ENCODE assay signal across 34 cellular contexts in genomic region chr15:88075102-88075501, GRCh38.
"Had no signal": no experiment of that assay in that cellular context is flagged by ENCODE, and none has a peak within 500 bp of the region (broad histone marks: within the 10 kb centered on the region; RNA-seq: fewer than 3 reads in every experiment).

No MANE protein-coding gene starts in this region.

- H3K27ac Mint-ChIP-seq: activated B cell treated with CpG ODN at 0.5 μM for 24 hours; activated CD4-positive, alpha-beta memory T cell treated with anti-CD3 and anti-CD28 coated beads, Interleukin-2, amount 10 ng/mL, durations not matched to agents 7 days and 5 days; activated CD4-positive, alpha-beta T cell treated with anti-CD3 and anti-CD28 coated beads, Interleukin-2, amount 10 ng/mL, durations not matched to agents 7 days and 5 days; activated CD8-positive, alpha-beta memory T cell treated with anti-CD3 and anti-CD28 coated beads, Interleukin-2, amount 10 ng/mL, durations not matched to agents 7 days and 5 days; activated CD8-positive, alpha-beta T cell treated with anti-CD3 and anti-CD28 coated beads, Interleukin-2, amount 10 ng/mL, durations not matched to agents 7 days and 5 days; activated naive CD4-positive, alpha-beta T cell treated with anti-CD3 and anti-CD28 coated beads for 36 hours; activated naive CD4-positive, alpha-beta T cell treated with anti-CD3 and anti-CD28 coated beads, Interleukin-2, amount 50 U/mL, for 72 hours; activated naive CD8-positive, alpha-beta T cell treated with anti-CD3 and anti-CD28 coated beads for 36 hours; activated T-cell treated with anti-CD3 and anti-CD28 coated beads, Interleukin-2, amount 50 U/mL, for 24 hours; activated T-helper 2 cell treated with anti-CD3 and anti-CD28 coated beads, Interferon-gamma antibody, Interleukin-2, Interleukin-4, amounts not matched to agents 10 μg/mL and 5 μg/mL and 100 μg/mL, durations not matched to agents 14 hours and 24 hours and 36 hours; T-helper 1 cell treated with Interleukin-12 subunit alpha and Interleukin-12 subunit beta and Interleukin-4 antibody, amounts not matched to agents 30 μg/mL and 1 μg/mL, for 36 hours; T-helper 2 cell treated with Interferon-gamma antibody and Interleukin-4, amounts not matched to agents 5 μg/mL and 100 μg/mL, for 36 hours had no signal

- H3K4me3 ChIP-seq: adrenal gland, body of pancreas, breast epithelium had no signal

- H3K27me3 ChIP-seq: adrenal gland, body of pancreas, brain microvascular endothelial cell, breast epithelium had no signal

- H3K9me3 ChIP-seq: adrenal gland, body of pancreas, breast epithelium had no signal

- FAIRE-seq: astrocyte, TTC549 had no signal

- ATAC-seq: activated CD8-positive, alpha-beta memory T cell treated with anti-CD3 and anti-CD28 coated beads, Interleukin-2, amount 10 ng/mL, durations not matched to agents 7 days and 5 days; activated CD8-positive, alpha-beta T cell treated with anti-CD3 and anti-CD28 coated beads, Interleukin-2, amount 10 ng/mL, durations not matched to agents 7 days and 5 days; activated naive CD4-positive, alpha-beta T cell treated with anti-CD3 and anti-CD28 coated beads, Interleukin-2, amount 50 U/mL, for 72 hours; body of pancreas had no signal

- DNase-seq: activated B cell treated with CpG ODN at 0.5 μM for 24 hours; activated CD4-positive, alpha-beta memory T cell treated with anti-CD3 and anti-CD28 coated beads, Interleukin-2, amount 10 ng/mL, durations not matched to agents 7 days and 5 days; activated CD4-positive, alpha-beta T cell treated with anti-CD3 and anti-CD28 coated beads for 48 hours; activated CD4-positive, alpha-beta T cell treated with anti-CD3 and anti-CD28 coated beads, Interleukin-2, amount 10 ng/mL, durations not matched to agents 7 days and 5 days; activated CD4-positive, alpha-beta T cell treated with anti-CD3 and anti-CD28 coated beads, Interleukin-2, amount 50 U/mL, for 48 hours; activated CD4-positive, CD25-positive, alpha-beta regulatory T cell treated with anti-CD3 and anti-CD28 coated beads, Interleukin-2, amount 50 U/mL, for 72 hours; activated CD8-positive, alpha-beta memory T cell treated with anti-CD3 and anti-CD28 coated beads for 24 hours; activated CD8-positive, alpha-beta memory T cell treated with anti-CD3 and anti-CD28 coated beads, Interleukin-2, amount 10 ng/mL, durations not matched to agents 7 days and 5 days; activated CD8-positive, alpha-beta memory T cell treated with anti-CD3 and anti-CD28 coated beads, Interleukin-2, amount 50 U/mL, for 48 hours; activated CD8-positive, alpha-beta T cell treated with anti-CD3 and anti-CD28 coated beads, Interleukin-2, amount 10 ng/mL, durations not matched to agents 7 days and 5 days; activated effector memory CD4-positive, alpha-beta T cell treated with Interleukin-2 at 50 U/mL for 16 hours; activated gamma-delta T cell; activated naive CD4-positive, alpha-beta T cell treated with anti-CD3 and anti-CD28 coated beads for 36 hours; activated naive CD4-positive, alpha-beta T cell treated with anti-CD3 and anti-CD28 coated beads, Interleukin-2, amount 50 U/mL, for 16 hours; activated naive CD8-positive, alpha-beta T cell treated with anti-CD3 and anti-CD28 coated beads for 36 hours; activated T-cell treated with anti-CD3 and anti-CD28 coated beads, Interleukin-2, amount 50 U/mL, for 24 hours; activated T-cell treated with anti-CD3 and anti-CD28 coated beads, Interleukin-2, amount 50 U/mL, for 48 hours; adrenal gland; amniotic stem cell; aorta; body of pancreas; brain microvascular endothelial cell; central memory CD4-positive, alpha-beta T cell; T-helper 1 cell; T-helper 2 cell; T-helper 9 cell had no signal

- H3K4me1 ChIP-seq: adrenal gland, body of pancreas, breast epithelium had no signal

- H3K9me3 Mint-ChIP-seq: activated B cell treated with CpG ODN at 0.5 μM for 24 hours; activated CD4-positive, alpha-beta memory T cell treated with anti-CD3 and anti-CD28 coated beads, Interleukin-2, amount 10 ng/mL, durations not matched to agents 7 days and 5 days; activated CD4-positive, alpha-beta T cell treated with anti-CD3 and anti-CD28 coated beads, Interleukin-2, amount 10 ng/mL, durations not matched to agents 7 days and 5 days; activated naive CD4-positive, alpha-beta T cell treated with anti-CD3 and anti-CD28 coated beads for 36 hours; activated naive CD4-positive, alpha-beta T cell treated with anti-CD3 and anti-CD28 coated beads, Interleukin-2, amount 50 U/mL, for 72 hours; activated naive CD8-positive, alpha-beta T cell treated with anti-CD3 and anti-CD28 coated beads for 36 hours; activated T-cell treated with anti-CD3 and anti-CD28 coated beads, Interleukin-2, amount 50 U/mL, for 24 hours; activated T-helper 2 cell treated with anti-CD3 and anti-CD28 coated beads, Interferon-gamma antibody, Interleukin-2, Interleukin-4, amounts not matched to agents 10 μg/mL and 5 μg/mL and 100 μg/mL, durations not matched to agents 14 hours and 24 hours and 36 hours; T-helper 1 cell treated with Interleukin-12 subunit alpha and Interleukin-12 subunit beta and Interleukin-4 antibody, amounts not matched to agents 30 μg/mL and 1 μg/mL, for 36 hours; T-helper 2 cell treated with Interferon-gamma antibody and Interleukin-4, amounts not matched to agents 5 μg/mL and 100 μg/mL, for 36 hours had no signal

- H3K4me3 Mint-ChIP-seq: activated B cell treated with CpG ODN at 0.5 μM for 24 hours; activated CD4-positive, alpha-beta memory T cell treated with anti-CD3 and anti-CD28 coated beads, Interleukin-2, amount 10 ng/mL, durations not matched to agents 7 days and 5 days; activated CD4-positive, alpha-beta T cell treated with anti-CD3 and anti-CD28 coated beads, Interleukin-2, amount 10 ng/mL, durations not matched to agents 7 days and 5 days; activated CD8-positive, alpha-beta memory T cell treated with anti-CD3 and anti-CD28 coated beads, Interleukin-2, amount 10 ng/mL, durations not matched to agents 7 days and 5 days; activated CD8-positive, alpha-beta T cell treated with anti-CD3 and anti-CD28 coated beads, Interleukin-2, amount 10 ng/mL, durations not matched to agents 7 days and 5 days; activated naive CD4-positive, alpha-beta T cell treated with anti-CD3 and anti-CD28 coated beads for 36 hours; activated naive CD8-positive, alpha-beta T cell treated with anti-CD3 and anti-CD28 coated beads for 36 hours; activated T-cell treated with anti-CD3 and anti-CD28 coated beads, Interleukin-2, amount 50 U/mL, for 24 hours; T-helper 1 cell treated with Interleukin-12 subunit alpha and Interleukin-12 subunit beta and Interleukin-4 antibody, amounts not matched to agents 30 μg/mL and 1 μg/mL, for 36 hours; T-helper 2 cell treated with Interferon-gamma antibody and Interleukin-4, amounts not matched to agents 5 μg/mL and 100 μg/mL, for 36 hours had no signal

- H3K36me3 ChIP-seq: adrenal gland, brain microvascular endothelial cell, breast epithelium had no signal

- H3K27me3 Mint-ChIP-seq: activated B cell treated with CpG ODN at 0.5 μM for 24 hours; activated CD4-positive, alpha-beta memory T cell treated with anti-CD3 and anti-CD28 coated beads, Interleukin-2, amount 10 ng/mL, durations not matched to agents 7 days and 5 days; activated CD4-positive, alpha-beta T cell treated with anti-CD3 and anti-CD28 coated beads, Interleukin-2, amount 10 ng/mL, durations not matched to agents 7 days and 5 days; activated CD8-positive, alpha-beta memory T cell treated with anti-CD3 and anti-CD28 coated beads, Interleukin-2, amount 10 ng/mL, durations not matched to agents 7 days and 5 days; activated T-cell treated with anti-CD3 and anti-CD28 coated beads, Interleukin-2, amount 50 U/mL, for 24 hours had no signal

- H3K36me3 Mint-ChIP-seq: activated CD8-positive, alpha-beta memory T cell treated with anti-CD3 and anti-CD28 coated beads, Interleukin-2, amount 10 ng/mL, durations not matched to agents 7 days and 5 days; activated naive CD4-positive, alpha-beta T cell treated with anti-CD3 and anti-CD28 coated beads, Interleukin-2, amount 50 U/mL, for 72 hours; activated naive CD8-positive, alpha-beta T cell treated with anti-CD3 and anti-CD28 coated beads for 36 hours had no signal

- H3K27ac ChIP-seq: adrenal gland, body of pancreas, brain microvascular endothelial cell, breast epithelium, VCaP had no signal

- H3K4me1 Mint-ChIP-seq: activated B cell treated with CpG ODN at 0.5 μM for 24 hours; activated CD4-positive, alpha-beta memory T cell treated with anti-CD3 and anti-CD28 coated beads, Interleukin-2, amount 10 ng/mL, durations not matched to agents 7 days and 5 days; activated CD4-positive, alpha-beta T cell treated with anti-CD3 and anti-CD28 coated beads, Interleukin-2, amount 10 ng/mL, durations not matched to agents 7 days and 5 days; activated CD8-positive, alpha-beta memory T cell treated with anti-CD3 and anti-CD28 coated beads, Interleukin-2, amount 10 ng/mL, durations not matched to agents 7 days and 5 days; activated naive CD8-positive, alpha-beta T cell treated with anti-CD3 and anti-CD28 coated beads for 36 hours had no signal
